In genomic region chr3:193929373-193929772, GRCh38 we compare ENCODE assay signal across 24 cellular contexts.
"Had no signal": no experiment of that assay in that cellular context is flagged by ENCODE, and none has a peak within 500 bp of the region (broad histone marks: within the 10 kb centered on the region; RNA-seq: fewer than 3 reads in every experiment).

No MANE protein-coding gene starts in this region.

- H3K4me1 ChIP-seq: ascending aorta, right lobe of liver had no signal

- H3K4me1 Mint-ChIP-seq: activated naive CD4-positive, alpha-beta T cell treated with anti-CD3 and anti-CD28 coated beads, Interleukin-2, amount 10 ng/mL, durations not matched to agents 7 days and 5 days; activated naive CD8-positive, alpha-beta T cell treated with anti-CD3 and anti-CD28 coated beads, Interleukin-2, amount 10 ng/mL, durations not matched to agents 7 days and 5 days; nephron had no signal

- H3K36me3 Mint-ChIP-seq: activated naive CD4-positive, alpha-beta T cell treated with anti-CD3 and anti-CD28 coated beads, Interleukin-2, amount 10 ng/mL, durations not matched to agents 7 days and 5 days; activated naive CD8-positive, alpha-beta T cell treated with anti-CD3 and anti-CD28 coated beads, Interleukin-2, amount 10 ng/mL, durations not matched to agents 7 days and 5 days; brain had no signal

- H3K4me3 ChIP-seq: ascending aorta, coronary artery, heart right ventricle, ovary, right lobe of liver, tibial nerve had no signal

- H3K4me3 Mint-ChIP-seq: activated naive CD4-positive, alpha-beta T cell treated with anti-CD3 and anti-CD28 coated beads, Interleukin-2, amount 10 ng/mL, durations not matched to agents 7 days and 5 days; activated naive CD8-positive, alpha-beta T cell treated with anti-CD3 and anti-CD28 coated beads, Interleukin-2, amount 10 ng/mL, durations not matched to agents 7 days and 5 days; activated T-helper 1 cell treated with anti-CD3 and anti-CD28 coated beads, Interleukin-12 subunit alpha, Interleukin-12 subunit beta, Interleukin-2, Interleukin-4 antibody, amounts not matched to agents 30 ng/mL and 10 ng/mL and 1 ng/mL, durations not matched to agents 14 hours and 24 hours and 36 hours; brain; effector memory CD8-positive, alpha-beta T cell; nephron had no signal

- ATAC-seq: effector memory CD8-positive, alpha-beta T cell; left ventricle myocardium superior; right lobe of liver had no signal

- H3K27ac ChIP-seq: ascending aorta, coronary artery, heart right ventricle, ovary, right lobe of liver, tibial nerve had no signal

- H3K9me3 ChIP-seq: ascending aorta, ovary, right lobe of liver had no signal

- H3K27me3 ChIP-seq: ascending aorta, ovary, right lobe of liver, tibial nerve had no signal

- H3K27me3 Mint-ChIP-seq: progenitor cell of endocrine pancreas had no signal

- H3K27ac Mint-ChIP-seq: activated naive CD4-positive, alpha-beta T cell treated with anti-CD3 and anti-CD28 coated beads, Interleukin-2, amount 10 ng/mL, durations not matched to agents 7 days and 5 days; activated naive CD8-positive, alpha-beta T cell treated with anti-CD3 and anti-CD28 coated beads, Interleukin-2, amount 10 ng/mL, durations not matched to agents 7 days and 5 days; activated T-helper 1 cell treated with anti-CD3 and anti-CD28 coated beads, Interleukin-12 subunit alpha, Interleukin-12 subunit beta, Interleukin-2, Interleukin-4 antibody, amounts not matched to agents 30 ng/mL and 10 ng/mL and 1 ng/mL, durations not matched to agents 14 hours and 24 hours and 36 hours; effector memory CD8-positive, alpha-beta T cell; nephron; progenitor cell of endocrine pancreas had no signal

- DNase-seq: activated CD4-positive, alpha-beta T cell treated with anti-CD3 and anti-CD28 coated beads for 4 hours; activated CD4-positive, alpha-beta T cell treated with anti-CD3 and anti-CD28 coated beads, Interleukin-2, amount 50 U/mL, for 48 hours; activated CD8-positive, alpha-beta memory T cell treated with anti-CD3 and anti-CD28 coated beads for 24 hours; activated CD8-positive, alpha-beta memory T cell treated with anti-CD3 and anti-CD28 coated beads, Interleukin-2, amount 50 U/mL, for 4 hours; activated gamma-delta T cell; activated naive CD4-positive, alpha-beta T cell treated with anti-CD3 and anti-CD28 coated beads, Interleukin-2, amount 10 ng/mL, durations not matched to agents 7 days and 5 days; activated naive CD8-positive, alpha-beta T cell treated with anti-CD3 and anti-CD28 coated beads, Interleukin-2, amount 10 ng/mL, durations not matched to agents 7 days and 5 days; activated T-cell treated with anti-CD3 and anti-CD28 coated beads, Interleukin-2, amount 50 U/mL, for 1 hour; effector memory CD8-positive, alpha-beta T cell; foreskin fibroblast; heart right ventricle; left ventricle myocardium superior; ovary; right lobe of liver; stimulated activated CD4-positive, alpha-beta T cell treated with anti-CD3 and anti-CD28 coated beads, Interleukin-2, amount 100 ng/mL, for 48 hours; stimulated activated naive CD4-positive, alpha-beta T cell treated with Interleukin-2 at 50 U/mL for 16 hours had no signal

- FAIRE-seq: urothelium cell line had no signal

- H3K36me3 ChIP-seq: ascending aorta, heart right ventricle, ovary, right lobe of liver, tibial nerve had no signal
